14 cellular contexts compared by ENCODE assay signal in the genomic region with DNA sequence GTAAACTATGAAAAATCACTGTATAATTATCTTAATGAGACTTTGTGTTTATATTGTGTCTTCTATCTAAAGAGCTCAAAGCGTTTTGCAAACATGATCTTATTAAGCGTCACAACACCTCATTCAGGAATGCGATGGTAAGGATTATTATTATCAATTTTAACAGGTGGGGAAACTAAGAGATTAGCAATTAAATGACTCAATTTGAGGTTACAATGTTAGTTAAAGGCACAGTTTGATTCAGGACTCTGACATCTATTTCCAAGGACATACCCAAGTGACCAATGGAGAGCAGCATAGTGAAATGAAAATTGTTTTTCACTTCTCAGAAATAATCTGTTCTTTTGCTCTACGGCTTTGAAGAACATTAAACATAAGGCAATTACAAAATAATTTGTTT.
"Had no signal": no experiment of that assay in that cellular context is flagged by ENCODE, and none has a peak within 500 bp of the region (broad histone marks: within the 10 kb centered on the region; RNA-seq: fewer than 3 reads in every experiment).

No MANE protein-coding gene starts in this region.

- DNase-seq: endodermal cell; erythroblast; foreskin melanocyte; heart left ventricle; hippocampal formation; kidney glomerular epithelial cell; mucosa of descending colon; naive thymus-derived CD8-positive, alpha-beta T cell; right cardiac atrium; stimulated activated CD4-positive, alpha-beta T cell treated with anti-CD3 and anti-CD28 coated beads, Interleukin-2, amount 100 ng/mL, for 48 hours; stimulated activated naive CD4-positive, alpha-beta T cell treated with Interleukin-2 at 50 U/mL for 16 hours had no signal

- H3K36me3 ChIP-seq: heart left ventricle, neutrophil had no signal

- H3K4me1 ChIP-seq: heart left ventricle had no signal

- H3K4me3 ChIP-seq: heart left ventricle, mucosa of descending colon, smooth muscle cell had no signal

- H3K4me2 ChIP-seq: smooth muscle cell had no signal

- ATAC-seq: heart left ventricle; left lobe of liver; naive thymus-derived CD8-positive, alpha-beta T cell; right cardiac atrium had no signal

- H3K9me3 ChIP-seq: heart left ventricle, mucosa of descending colon, neutrophil had no signal

- H3K27ac ChIP-seq: heart left ventricle, neutrophil had no signal

- H3K27me3 ChIP-seq: heart left ventricle had no signal
